Comparison of ENCODE assay signal across 21 cellular contexts in genomic region chr17:35255316-35255715, GRCh38. TPM values are rescaled to one million over a fixed set of nuclear protein-coding genes. Genes with fewer than 3 reads are reported as not detected.
A peak's percentile ranks its signal among the peaks of the same experiment; 100 is the strongest.
DNase-seq lines count a peak whose midpoint lies in the region; ATAC-seq, FAIRE-seq and TF ChIP-seq lines count a peak whose summit lies in the region.
"Had no signal": no experiment of that assay in that cellular context is flagged by ENCODE, and none has a peak within 500 bp of the region (broad histone marks: within the 10 kb centered on the region; RNA-seq: fewer than 3 reads in every experiment).

No MANE protein-coding gene starts in this region.

- H3K9me3 Mint-ChIP-seq in CD4-positive, CD25-positive, alpha-beta regulatory T cell: peaks cover 0 to 2% (median 0%) of the 10 kb centered on the region in 7 donors
- no peaks in the 10 kb centered on the region for H3K9me3 Mint-ChIP-seq in CD8-positive, alpha-beta memory T cell
- H3K9me3 Mint-ChIP-seq in astrocyte (ENCODE audit: unreplicated experiment) (no peaks in the 10 kb centered on the region), nephron (no peaks in the 10 kb centered on the region)
- H3K9me3 Mint-ChIP-seq: activated naive CD4-positive, alpha-beta T cell treated with anti-CD3 and anti-CD28 coated beads for 36 hours had no signal

- H3K27ac Mint-ChIP-seq in CD4-positive, CD25-positive, alpha-beta regulatory T cell: peak overlapping the region; percentile 60 to 83 (median 78)
- H3K27ac Mint-ChIP-seq in CD8-positive, alpha-beta memory T cell: peak overlapping the region in 7 of 8 donors; percentile 22 to 77 (median 73)
- H3K27ac Mint-ChIP-seq in astrocyte (ENCODE audit: unreplicated experiment): peak overlapping the region; percentile 50
- H3K27ac Mint-ChIP-seq in nephron: peak overlapping the region in 2 of 3 experiments; percentile 65 to 76
- H3K27ac Mint-ChIP-seq: activated naive CD4-positive, alpha-beta T cell treated with anti-CD3 and anti-CD28 coated beads for 36 hours had no signal

- no peak for FAIRE-seq in astrocyte (lab: Jason Lieb, UNC)
- FAIRE-seq: GM12892 had no signal

- H4K20me1 ChIP-seq in astrocyte (ENCODE audit: insufficient read depth, low read length): peaks cover 62% of the 10 kb centered on the region

- peaks cover 73% of the 10 kb centered on the region for H3K36me3 ChIP-seq in CD4-positive, CD25-positive, alpha-beta regulatory T cell (ENCODE audit: control insufficient read depth, insufficient read depth, low read length)
- H3K36me3 ChIP-seq in CD8-positive, alpha-beta memory T cell (ENCODE audit: insufficient read depth, low read length): peaks cover 33% of the 10 kb centered on the region
- H3K36me3 ChIP-seq in astrocyte (ENCODE audit: insufficient read depth, low read length): peaks cover 2% of the 10 kb centered on the region

- no peak overlapping the region for H2AFZ ChIP-seq in astrocyte (ENCODE audit: low read depth, low read length)
- H2AFZ ChIP-seq: parathyroid adenoma had no signal

- no peak overlapping the region for H3K4me2 ChIP-seq in astrocyte (ENCODE audit: low read length)
- H3K4me2 ChIP-seq: KMS-11 had no signal

- no peaks in the 10 kb centered on the region for H3K27me3 ChIP-seq in CD4-positive, CD25-positive, alpha-beta regulatory T cell (ENCODE audit: control insufficient read depth, insufficient read depth, low read length)
- H3K27me3 ChIP-seq in CD8-positive, alpha-beta memory T cell (ENCODE audit: insufficient read depth, low read length, poor library complexity, severe bottlenecking): no peaks in the 10 kb centered on the region
- no peaks in the 10 kb centered on the region for H3K27me3 ChIP-seq in astrocyte (ENCODE audit: insufficient read depth, low read length)
- H3K27me3 ChIP-seq: left lung had no signal

- H3K9ac ChIP-seq in astrocyte (ENCODE audit: low read length): no peak overlapping the region
- H3K9ac ChIP-seq: KMS-11, parathyroid adenoma had no signal

- H3K79me2 ChIP-seq in astrocyte (ENCODE audit: insufficient read depth, low read length): peaks cover 12% of the 10 kb centered on the region

- DNase-seq in CD4-positive, CD25-positive, alpha-beta regulatory T cell: no peak
- no peak for DNase-seq in CD8-positive, alpha-beta memory T cell
- no peak for DNase-seq in astrocyte (ENCODE audit: low read depth)
- no peak for DNase-seq in RKO (ENCODE audit: low spot score)
- no peak for DNase-seq in AG20443 (ENCODE audit: low spot score)
- DNase-seq in KBM-7: no peak
- DNase-seq: activated CD4-positive, alpha-beta T cell treated with anti-CD3 and anti-CD28 coated beads for 1 hour; activated CD8-positive, alpha-beta memory T cell treated with anti-CD3 and anti-CD28 coated beads, Interleukin-2, amount 50 U/mL, for 48 hours; activated naive CD4-positive, alpha-beta T cell treated with anti-CD3 and anti-CD28 coated beads for 36 hours; DMS 273 treated with DMSO at 0.1 percent for 48 hours; left lung; NCI-H2081; NCI-H526 treated with DMSO at 0.1 percent for 48 hours; OCI-M1; stimulated activated CD4-positive, alpha-beta T cell treated with anti-CD3 and anti-CD28 coated beads, Interleukin-4, amount 100 ng/mL, for 1 hour; substantia nigra; T-helper 9 cell had no signal

- peaks cover 80% of the 10 kb centered on the region for H3K36me3 Mint-ChIP-seq in CD4-positive, CD25-positive, alpha-beta regulatory T cell
- peaks cover 28 to 84% (median 32%) of the 10 kb centered on the region in 3 donors for H3K36me3 Mint-ChIP-seq in CD8-positive, alpha-beta memory T cell
- peaks cover 27% of the 10 kb centered on the region for H3K36me3 Mint-ChIP-seq in astrocyte (ENCODE audit: low read depth, unreplicated experiment)
- H3K36me3 Mint-ChIP-seq in nephron (ENCODE audit: low read depth): peaks cover 28% of the 10 kb centered on the region

- peaks cover 85% of the 10 kb centered on the region for H3K4me1 ChIP-seq in CD4-positive, CD25-positive, alpha-beta regulatory T cell (ENCODE audit: control insufficient read depth, insufficient read depth, low read length, poor library complexity, severe bottlenecking)
- peaks cover 81% of the 10 kb centered on the region for H3K4me1 ChIP-seq in CD8-positive, alpha-beta memory T cell (ENCODE audit: insufficient read depth, low read length)
- H3K4me1 ChIP-seq in astrocyte (ENCODE audit: insufficient read depth, low read length): peaks cover 17% of the 10 kb centered on the region

- CTCF ChIA-PET in CD8-positive, alpha-beta memory T cell (lab: Charles Lee): no interaction called here

- POLR2A ChIA-PET in CD8-positive, alpha-beta memory T cell (lab: Charles Lee): no interaction called here

- no peak for ATAC-seq in CD4-positive, CD25-positive, alpha-beta regulatory T cell (ENCODE audit: low read depth in 2 of 2)

- no peak for TF ChIP-seq CTCF in astrocyte (IDR thresholded peaks at IDR 0.05; ENCODE audit: insufficient read depth, low read depth, low read length)
- no peak for TF ChIP-seq CTCF in nephron (IDR thresholded peaks at IDR 0.05; ENCODE audit: unreplicated experiment in 3 of 3)

- H3K4me3 Mint-ChIP-seq in CD4-positive, CD25-positive, alpha-beta regulatory T cell: peak overlapping the region in 3 of 4 donors; percentile 51 to 60 (median 59)
- peak overlapping the region in 5 of 7 donors; percentile 23 to 49 (median 44) for H3K4me3 Mint-ChIP-seq in CD8-positive, alpha-beta memory T cell
- H3K4me3 Mint-ChIP-seq in astrocyte (ENCODE audit: unreplicated experiment) (no peak overlapping the region), nephron (no peak overlapping the region)
- H3K4me3 Mint-ChIP-seq: activated naive CD4-positive, alpha-beta T cell treated with anti-CD3 and anti-CD28 coated beads for 36 hours had no signal

- peak overlapping the region; percentile 62 for H3K27ac ChIP-seq in CD4-positive, CD25-positive, alpha-beta regulatory T cell (ENCODE audit: insufficient read depth, low read length, poor library complexity, severe bottlenecking)
- no peak overlapping the region for H3K27ac ChIP-seq in CD8-positive, alpha-beta memory T cell (ENCODE audit: low read depth, low read length)
- no peak overlapping the region for H3K27ac ChIP-seq in astrocyte (ENCODE audit: low read depth, low read length)
- H3K27ac ChIP-seq: KMS-11, parathyroid adenoma had no signal

- peak overlapping the region; percentile 34 for H3K4me3 ChIP-seq in CD4-positive, CD25-positive, alpha-beta regulatory T cell (ENCODE audit: low read depth, low read length)
- no peak overlapping the region for H3K4me3 ChIP-seq in CD8-positive, alpha-beta memory T cell (ENCODE audit: low read length)
- H3K4me3 ChIP-seq in astrocyte (ENCODE audit: insufficient read depth, low read depth, low read length): no peak overlapping the region
- H3K4me3 ChIP-seq: left lung had no signal

- no peaks in the 10 kb centered on the region for H3K9me3 ChIP-seq in CD4-positive, CD25-positive, alpha-beta regulatory T cell (ENCODE audit: control insufficient read depth in 2 of 2, low read length in 2 of 2)
- H3K9me3 ChIP-seq in CD8-positive, alpha-beta memory T cell (ENCODE audit: low read length): no peaks in the 10 kb centered on the region
- no peaks in the 10 kb centered on the region for H3K9me3 ChIP-seq in astrocyte (ENCODE audit: insufficient read depth, low read depth, low read length)
- H3K9me3 ChIP-seq: left lung had no signal

- peaks cover 33 to 98% (median 76%) of the 10 kb centered on the region in 4 donors for H3K4me1 Mint-ChIP-seq in CD4-positive, CD25-positive, alpha-beta regulatory T cell
- peaks cover 85 to 95% (median 90%) of the 10 kb centered on the region in 3 donors for H3K4me1 Mint-ChIP-seq in CD8-positive, alpha-beta memory T cell
- H3K4me1 Mint-ChIP-seq in astrocyte (ENCODE audit: low read depth, unreplicated experiment) (peaks cover 18% of the 10 kb centered on the region), nephron (peaks cover 27% of the 10 kb centered on the region)

- in situ Hi-C loops in KBM-7 (cut with MboI; ENCODE audit: low pct_unique_long_range_greater_than_20kb, low sequenced_read_pairs): no loop called here

- no peaks in the 10 kb centered on the region for H3K27me3 Mint-ChIP-seq in CD4-positive, CD25-positive, alpha-beta regulatory T cell
- no peaks in the 10 kb centered on the region for H3K27me3 Mint-ChIP-seq in CD8-positive, alpha-beta memory T cell
- H3K27me3 Mint-ChIP-seq in astrocyte (ENCODE audit: low read depth, unreplicated experiment) (no peaks in the 10 kb centered on the region), nephron (ENCODE audit: low read depth) (no peaks in the 10 kb centered on the region)

RNA-seq across cellular contexts. Expression of gene SLFN5, which starts 12.4 kb away (rescaled TPM):
- 221 TPM for total RNA-seq in CD4-positive, CD25-positive, alpha-beta regulatory T cell
- 100 to 1,000 TPM; 122 to 219 (median 162) TPM for polyA plus RNA-seq in CD4-positive, CD25-positive, alpha-beta regulatory T cell
- 10 to 100 TPM; 28.6 to 30.2 TPM for total RNA-seq in CD8-positive, alpha-beta memory T cell
- 158 TPM for polyA plus RNA-seq in CD8-positive, alpha-beta memory T cell
- 108 and 120 TPM in 2 replicates for total RNA-seq in astrocyte

Comparison
In these comparisons a context has a peak if more than half of its experiments do, and no peak if none do; other contexts are left out.
1. H3K4me3 Mint-ChIP-seq: peak in CD4-positive, CD25-positive, alpha-beta regulatory T cell (3 of 4) and CD8-positive, alpha-beta memory T cell (5 of 7); none in astrocyte (single experiment) and nephron (0 of 3).
2. Peak in every context shown above with its lines, with median percentiles within 50 percentile points of each other: H3K27ac Mint-ChIP-seq.